1 cellular context compared by ENCODE assay signal in genomic region chr6:104226798-104227444, GRCh38.
TF ChIP-seq lines count a peak whose summit lies in the region.

No MANE protein-coding gene starts in this region.

TF ChIP-seq in GM23338, 12 proteins besides CTCF, POLR2A, EP300 and RAD21 (continued from another document):
- no peak for TF ChIP-seq ETS1 (IDR thresholded peaks at IDR 0.05)
- no peak for TF ChIP-seq STAT1 (IDR thresholded peaks at IDR 0.05; ENCODE audit: unreplicated experiment)
- TF ChIP-seq EZH2 (IDR thresholded peaks at IDR 0.05; ENCODE audit: low read depth, unreplicated experiment) = no peak
- no peak for TF ChIP-seq REST (IDR thresholded peaks at IDR 0.05; ENCODE audit: unreplicated experiment)
- no peak for TF ChIP-seq ZNF114 (CRISPR knock-in tag; IDR thresholded peaks at IDR 0.05)
- TF ChIP-seq POLR2AphosphoS5 (IDR thresholded peaks at IDR 0.05; ENCODE audit: low read depth) = no peak
